10 cellular contexts compared by ENCODE assay signal in genomic region chr18:62288669-62289016, GRCh38. TPM values are rescaled to one million over a fixed set of nuclear protein-coding genes. Genes with fewer than 3 reads are reported as not detected.
DNase-seq lines count a peak whose midpoint lies in the region; ATAC-seq, FAIRE-seq and TF ChIP-seq lines count a peak whose summit lies in the region.
"Had no signal": no experiment of that assay in that cellular context is flagged by ENCODE, and none has a peak within 500 bp of the region (broad histone marks: within the 10 kb centered on the region; RNA-seq: fewer than 3 reads in every experiment).

No MANE protein-coding gene starts in this region.

- intact Hi-C loops in activated B cell treated with CpG ODN at 0.5 μM for 24 hours (cut with micrococcal nuclease), result loop anchor here (1.0 to 5.0 kb wide), 4 partner anchors 8 to 234 kb away; partner anchors contain the start of genes PIGN, RELCH and ZCCHC2
- intact Hi-C loops in activated CD4-positive, alpha-beta T cell treated with anti-CD3 and anti-CD28 coated beads, Interleukin-2, amount 10 ng/mL, durations not matched to agents 24 days and 14 days (cut with micrococcal nuclease), result loop anchor here (2.0 kb wide), 1 partner anchor 34 kb away; no protein-coding TSS in a partner anchor

- peak; percentile 73 for ATAC-seq in GM21717 (IDR thresholded peaks at IDR 0.05; ENCODE audit: unreplicated experiment)
- ATAC-seq in HG03442 (IDR thresholded peaks at IDR 0.05; ENCODE audit: unreplicated experiment), result peak; percentile 48
- ATAC-seq in activated B cell treated with CpG ODN at 0.5 μM for 24 hours (ENCODE audit: low read depth), result peak; percentile 86
- ATAC-seq: esophagus mucosa had no signal

- H3K9me3 Mint-ChIP-seq in activated B cell treated with CpG ODN at 0.5 μM for 24 hours, result no peaks in the 10 kb centered on the region
- peaks cover under 1% of the 10 kb centered on the region for H3K9me3 Mint-ChIP-seq in activated CD4-positive, alpha-beta T cell treated with anti-CD3 and anti-CD28 coated beads, Interleukin-2, amount 10 ng/mL, durations not matched to agents 24 days and 14 days

- peaks cover 35% of the 10 kb centered on the region for H3K36me3 Mint-ChIP-seq in activated B cell treated with CpG ODN at 0.5 μM for 24 hours (ENCODE audit: low read depth)
- H3K36me3 Mint-ChIP-seq in activated CD4-positive, alpha-beta T cell treated with anti-CD3 and anti-CD28 coated beads, Interleukin-2, amount 10 ng/mL, durations not matched to agents 24 days and 14 days (ENCODE audit: low read depth), result peaks cover 38% of the 10 kb centered on the region

- peaks cover 26% of the 10 kb centered on the region for H3K4me1 Mint-ChIP-seq in activated B cell treated with CpG ODN at 0.5 μM for 24 hours
- peaks cover 10% of the 10 kb centered on the region for H3K4me1 Mint-ChIP-seq in activated CD4-positive, alpha-beta T cell treated with anti-CD3 and anti-CD28 coated beads, Interleukin-2, amount 10 ng/mL, durations not matched to agents 24 days and 14 days

- POLR2A ChIA-PET in activated B cell treated with CpG ODN at 0.5 μM for 24 hours (lab: Charles Lee), result no interaction called here

- no peak for TF ChIP-seq POLR2A in GM12891 (IDR thresholded peaks at IDR 0.05; ENCODE audit: low read depth, low read length)

- CTCF ChIA-PET in activated B cell treated with CpG ODN at 0.5 μM for 24 hours (lab: Charles Lee), result interaction anchor here (0.6 to 1.3 kb wide), 2 partner anchors 36 to 114 kb away, joined by 4 read pairs; partner anchors contain the start of gene TNFRSF11A

- no peak for TF ChIP-seq CTCF in activated B cell treated with CpG ODN at 0.5 μM for 24 hours (IDR thresholded peaks at IDR 0.05)

- no peak for FAIRE-seq in GM12891 (lab: Jason Lieb, UNC)

- DNase-seq in GM12891 (ENCODE audit: insufficient read length, low spot score) (no peak), activated B cell treated with CpG ODN at 0.5 μM for 24 hours (no peak), OCI-M2 (lab: John Stamatoyannopoulos, UW; ENCODE audit: unreplicated experiment) (no peak), NCI-H82 treated with DMSO at 0.1 percent for 48 hours (lab: John Stamatoyannopoulos, UW; ENCODE audit: unreplicated experiment) (no peak), NCI-H1436 treated with DMSO at 0.1 percent for 48 hours (lab: John Stamatoyannopoulos, UW) (no peak)
- no peak for DNase-seq in activated CD4-positive, alpha-beta T cell treated with anti-CD3 and anti-CD28 coated beads, Interleukin-2, amount 10 ng/mL, durations not matched to agents 24 days and 14 days
- DNase-seq: NCI-H2081 had no signal

- peak overlapping the region; percentile 28 for H3K4me3 Mint-ChIP-seq in activated B cell treated with CpG ODN at 0.5 μM for 24 hours
- H3K4me3 Mint-ChIP-seq in activated CD4-positive, alpha-beta T cell treated with anti-CD3 and anti-CD28 coated beads, Interleukin-2, amount 10 ng/mL, durations not matched to agents 24 days and 14 days, result no peak overlapping the region

- H3K27me3 Mint-ChIP-seq in activated B cell treated with CpG ODN at 0.5 μM for 24 hours, result no peaks in the 10 kb centered on the region
- no peaks in the 10 kb centered on the region for H3K27me3 Mint-ChIP-seq in activated CD4-positive, alpha-beta T cell treated with anti-CD3 and anti-CD28 coated beads, Interleukin-2, amount 10 ng/mL, durations not matched to agents 24 days and 14 days

- H3K27ac Mint-ChIP-seq in activated B cell treated with CpG ODN at 0.5 μM for 24 hours, result no peak overlapping the region
- no peak overlapping the region for H3K27ac Mint-ChIP-seq in activated CD4-positive, alpha-beta T cell treated with anti-CD3 and anti-CD28 coated beads, Interleukin-2, amount 10 ng/mL, durations not matched to agents 24 days and 14 days

TF ChIP-seq in GM12891, 5 proteins besides CTCF, POLR2A, EP300 and RAD21:
- TF ChIP-seq POU2F2 (IDR thresholded peaks at IDR 0.05; ENCODE audit: low read depth, low read length), result no peak
- TF ChIP-seq SPI1 (IDR thresholded peaks at IDR 0.05; ENCODE audit: low read depth, low read length), result peak; percentile 95

RNA-seq across cellular contexts. Expression of gene TNFRSF11A, which starts 36.5 kb away (rescaled TPM):
- polyA plus RNA-seq in GM12891 (2012; ENCODE audit: low read depth, missing spikeins), result 1.2 TPM
- total RNA-seq in activated B cell treated with CpG ODN at 0.5 μM for 24 hours, result 0.07 and 0.24 TPM in 2 replicates
- 14.0 and 16.4 TPM in 2 replicates for total RNA-seq in activated CD4-positive, alpha-beta T cell treated with anti-CD3 and anti-CD28 coated beads, Interleukin-2, amount 10 ng/mL, durations not matched to agents 24 days and 14 days

Comparison
In these comparisons a context has a peak if more than half of its experiments do, and no peak if none do; other contexts are left out.
1. RNA of gene TNFRSF11A, which starts 36.5 kb away (total RNA-seq): 14.0 to 16.4 TPM in activated CD4-positive, alpha-beta T cell treated with anti-CD3 and anti-CD28 coated beads, Interleukin-2, amount 10 ng/mL, durations not matched to agents 24 days and 14 days; 0.07 to 0.24 TPM in activated B cell treated with CpG ODN at 0.5 μM for 24 hours; every median in the first group is over 10 times any median in the second.
2. Peak in every context shown above with its lines, with median percentiles within 50 percentile points of each other: ATAC-seq.